ENCODE assay signal across 10 cellular contexts in genomic region chr9:122144836-122145235, GRCh38. TPM values are rescaled to one million over a fixed set of nuclear protein-coding genes. Genes with fewer than 3 reads are reported as not detected.
A peak's percentile ranks its signal among the peaks of the same experiment; 100 is the strongest.
DNase-seq lines count a peak whose midpoint lies in the region; ATAC-seq and TF ChIP-seq lines count a peak whose summit lies in the region.
"Had no signal": no experiment of that assay in that cellular context is flagged by ENCODE, and none has a peak within 500 bp of the region (broad histone marks: within the 10 kb centered on the region; RNA-seq: fewer than 3 reads in every experiment).

No MANE protein-coding gene starts in this region.

- POLR2A ChIA-PET in Caco-2 (lab: Charles Lee) = no interaction called here

- H3K27me3 Mint-ChIP-seq in T-helper 17 cell (no peaks in the 10 kb centered on the region), Caco-2 (ENCODE audit: insufficient read depth, unreplicated experiment) (no peaks in the 10 kb centered on the region)
- H3K27me3 Mint-ChIP-seq: activated CD4-positive, alpha-beta memory T cell treated with anti-CD3 and anti-CD28 coated beads for 36 hours; IgD-negative memory B cell had no signal

- 76 to 93% methylated on average over 3 of the region's 3 CpGs for WGBS in esophagus squamous epithelium, 2 donors

- no peaks in the 10 kb centered on the region for H3K9me3 Mint-ChIP-seq in Caco-2 (ENCODE audit: unreplicated experiment)
- H3K9me3 Mint-ChIP-seq: activated CD4-positive, alpha-beta memory T cell treated with anti-CD3 and anti-CD28 coated beads for 36 hours; IgD-negative memory B cell had no signal

- TF ChIP-seq CTCF in AG09309 (IDR thresholded peaks at IDR 0.05; ENCODE audit: control insufficient read depth, insufficient read depth, low read depth, low read length, missing control alignments) = peak; percentile 52
- TF ChIP-seq CTCF in GM20000 (IDR thresholded peaks at IDR 0.05; ENCODE audit: extremely low read depth, missing control alignments) = peak; percentile 13
- TF ChIP-seq CTCF in esophagus squamous epithelium (IDR thresholded peaks at IDR 0.05) = peak in 1 of 6 experiments; percentile 14
- TF ChIP-seq CTCF in Caco-2 (IDR thresholded peaks at IDR 0.05; ENCODE audit: insufficient read depth in 1 of 2, low read depth in 1 of 2, low read length in 1 of 2, severe bottlenecking in 1 of 2, unreplicated experiment in 1 of 2) = peak in 1 of 2 experiments; percentile 53

- no TSS peak for BruUV-seq in Caco-2 (replicated peaks; lab: Mats Ljungman, UMichigan)

- H3K4me3 Mint-ChIP-seq in T-helper 17 cell (no peak overlapping the region), Caco-2 (ENCODE audit: unreplicated experiment) (no peak overlapping the region)
- H3K4me3 Mint-ChIP-seq: activated CD4-positive, alpha-beta memory T cell treated with anti-CD3 and anti-CD28 coated beads for 36 hours; IgD-negative memory B cell had no signal

- H3K9me3 ChIP-seq in T-helper 17 cell (ENCODE audit: control insufficient read depth, low read length, poor library complexity, severe bottlenecking) = no peaks in the 10 kb centered on the region
- H3K9me3 ChIP-seq in esophagus squamous epithelium = no peaks in the 10 kb centered on the region
- no peaks in the 10 kb centered on the region for H3K9me3 ChIP-seq in Caco-2

- peaks cover 14% of the 10 kb centered on the region for H3K36me3 Mint-ChIP-seq in T-helper 17 cell (ENCODE audit: low read depth)
- peaks cover 38% of the 10 kb centered on the region for H3K36me3 Mint-ChIP-seq in Caco-2 (ENCODE audit: insufficient read depth, unreplicated experiment)

- H3K27me3 ChIP-seq in esophagus squamous epithelium (no peaks in the 10 kb centered on the region), Caco-2 (replicated peaks; ENCODE audit: control insufficient read depth, insufficient read depth, low read length) (no peaks in the 10 kb centered on the region)

- intact Hi-C loops in esophagus squamous epithelium (cut with DNase I) = no loop called here
- intact Hi-C loops in Caco-2 (cut with micrococcal nuclease; ENCODE audit: unreplicated experiment) = no loop called here

- peaks cover 0 to 89% (median 17%) of the 10 kb centered on the region in 3 donors for H3K36me3 ChIP-seq in esophagus squamous epithelium
- peaks cover 7% of the 10 kb centered on the region for H3K36me3 ChIP-seq in Caco-2 (ENCODE audit: control insufficient read depth, insufficient read depth, low read length)

- no peak overlapping the region for H3K4me3 ChIP-seq in AG09309 (ENCODE audit: control insufficient read depth, low read depth, low read length)
- H3K4me3 ChIP-seq in esophagus squamous epithelium = no peak overlapping the region
- H3K4me3 ChIP-seq in Caco-2 (ENCODE audit: low read depth, low read length) = no peak overlapping the region

- H3K27ac Mint-ChIP-seq in T-helper 17 cell (peak overlapping the region; percentile 27), Caco-2 (ENCODE audit: unreplicated experiment) (no peak overlapping the region)
- H3K27ac Mint-ChIP-seq: activated CD4-positive, alpha-beta memory T cell treated with anti-CD3 and anti-CD28 coated beads for 36 hours had no signal

- DNase-seq in AG09309 (ENCODE audit: low read depth) (no peak), GM20000 (ENCODE audit: low spot score) (no peak), T-helper 17 cell (no peak), foreskin melanocyte (peak; percentile 39), esophagus squamous epithelium (lab: John Stamatoyannopoulos, UW) (no peak), Caco-2 (no peak), NCI-H1105 (lab: John Stamatoyannopoulos, UW) (no peak)
- DNase-seq: activated CD4-positive, alpha-beta memory T cell treated with anti-CD3 and anti-CD28 coated beads for 36 hours had no signal

- H3K27ac ChIP-seq in esophagus squamous epithelium = no peak overlapping the region

- no peak for TF ChIP-seq POLR2A in esophagus squamous epithelium (IDR thresholded peaks at IDR 0.05)

- H3K4me1 ChIP-seq in esophagus squamous epithelium = peaks cover 0 to 4% (median 0%) of the 10 kb centered on the region in 3 donors
- H3K4me1 ChIP-seq in Caco-2 = no peaks in the 10 kb centered on the region

- H3K4me1 Mint-ChIP-seq in T-helper 17 cell = peaks cover 9% of the 10 kb centered on the region
- H3K4me1 Mint-ChIP-seq in Caco-2 (ENCODE audit: low read depth, unreplicated experiment) = no peaks in the 10 kb centered on the region
- H3K4me1 Mint-ChIP-seq: IgD-negative memory B cell had no signal

- CTCF ChIA-PET in Caco-2 (lab: Charles Lee) = interaction anchor here (0.6 to 1.5 kb wide), 4 partner anchors 19 to 206 kb away, joined by 3 to 12 read pairs (median 4); no protein-coding TSS in a partner anchor

- ATAC-seq in T-helper 17 cell = no peak
- no peak for ATAC-seq in HG03442 (IDR thresholded peaks at IDR 0.05; ENCODE audit: unreplicated experiment)

RNA-seq across cellular contexts. Expression of gene NDUFA8, which starts 14.7 kb away (rescaled TPM):
- total RNA-seq in T-helper 17 cell = 10 to 100 TPM in 1 of 2 donors, 1 to 10 TPM in 1; 9.2 to 13.0 TPM
- total RNA-seq in esophagus squamous epithelium = 10 to 100 TPM; 40.6 to 48.0 (median 45.7) TPM
- 58.0 and 63.5 TPM in 2 replicates for total RNA-seq in Caco-2 (2022)

RNA-seq across cellular contexts. Expression of gene MORN5, which starts 14.9 kb away (rescaled TPM):
- total RNA-seq in T-helper 17 cell (not detected), esophagus squamous epithelium (not detected), Caco-2 (2022) (not detected in 2 replicates)
- total RNA-seq: activated CD4-positive, alpha-beta memory T cell treated with anti-CD3 and anti-CD28 coated beads for 36 hours had no signal

RNA-seq across cellular contexts. Expression of gene TTLL11, which starts 51.7 kb away (rescaled TPM):
- total RNA-seq in T-helper 17 cell (1 to 10 TPM; 2.3 to 4.2 TPM), esophagus squamous epithelium (10 to 100 TPM in 2 of 4 donors, 1 to 10 TPM in 2; 3.2 to 11.8 (median 9.0) TPM), Caco-2 (2022) (4.4 and 4.7 TPM in 2 replicates)
